Comparison of ENCODE assay signal across 1 cellular context in genomic region chr2:20195012-20195411, GRCh38. TPM values are rescaled to one million over a fixed set of nuclear protein-coding genes. Genes with fewer than 3 reads are reported as not detected.
"Had no signal": no experiment of that assay in that cellular context is flagged by ENCODE, and none has a peak within 500 bp of the region (broad histone marks: within the 10 kb centered on the region; RNA-seq: fewer than 3 reads in every experiment).

No MANE protein-coding gene starts in this region.

RNA-seq across cellular contexts. Expression of gene SDC1, which starts 29.9 kb away (rescaled TPM):
- total RNA-seq: activated B cell treated with CpG ODN at 0.5 μM for 24 hours had no signal
